Comparison of ENCODE assay signal across 27 cellular contexts in the genomic region with DNA sequence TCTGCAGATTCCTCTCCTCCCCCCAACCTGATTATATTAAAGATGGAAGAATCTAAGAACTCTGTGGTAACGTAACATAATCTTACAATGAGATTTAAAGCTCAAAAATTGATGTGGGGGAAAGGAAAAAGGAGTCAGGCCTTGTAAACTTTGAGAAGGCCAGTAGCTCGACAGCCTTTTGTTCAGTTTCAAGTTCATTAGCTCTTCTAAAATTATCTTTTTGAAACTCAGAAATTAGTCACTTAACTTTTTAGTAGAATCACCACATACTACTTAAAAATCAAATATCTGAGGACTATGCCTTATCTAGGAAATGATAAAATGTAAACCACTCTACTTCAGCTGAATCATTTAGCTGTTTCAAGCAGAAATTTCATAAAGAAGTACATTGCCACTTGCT.
DNase-seq lines count a peak whose midpoint lies in the region; ATAC-seq and TF ChIP-seq lines count a peak whose summit lies in the region.
"Had no signal": no experiment of that assay in that cellular context is flagged by ENCODE, and none has a peak within 500 bp of the region (broad histone marks: within the 10 kb centered on the region; RNA-seq: fewer than 3 reads in every experiment).

No MANE protein-coding gene starts in this region.

- H3K36me3 ChIP-seq in OCI-LY3 (replicated peaks; ENCODE audit: low read depth, low read length), result peaks cover 14% of the 10 kb centered on the region
- H3K36me3 ChIP-seq: BE2C, MG63, SJSA1 had no signal

- no peak for TF ChIP-seq CTCF in GM12865 (IDR thresholded peaks at IDR 0.05; ENCODE audit: insufficient read depth, low read depth, low read length, missing control alignments)
- TF ChIP-seq CTCF in OCI-LY3 (IDR thresholded peaks at IDR 0.05; ENCODE audit: low read depth, low read length), result no peak

- no peaks in the 10 kb centered on the region for H3K79me2 ChIP-seq in OCI-LY3 (ENCODE audit: low read length)

- 0 out of 2 replicates have a peak, but pooled peaks cover 4% of the 10 kb centered on the region for H3K9me3 ChIP-seq in OCI-LY3 (ENCODE audit: insufficient read depth, low read length)
- H3K9me3 ChIP-seq: BE2C, MG63, SJSA1 had no signal

- peak overlapping the region; percentile 25; the same call in 1 of the 2 replicates for H3K9ac ChIP-seq in OCI-LY3 (ENCODE audit: low read length)

- H3K4me1 ChIP-seq in OCI-LY3 (ENCODE audit: low read length), result peaks cover 35% of the 10 kb centered on the region
- H3K4me1 ChIP-seq: BE2C, SJSA1 had no signal

- DNase-seq in GM12865 (ENCODE audit: low read depth), result peak; percentile 25
- DNase-seq in GM03348 (ENCODE audit: low spot score), result no peak
- DNase-seq in posterior vena cava (ENCODE audit: low spot score), result no peak
- DNase-seq in NCI-H2227 treated with DMSO at 0.1 percent for 48 hours (lab: John Stamatoyannopoulos, UW), result no peak
- DNase-seq: ACHN; BE2C; Calu3; CD8-positive, alpha-beta memory T cell; DMS79 treated with DMSO at 0.1 percent for 48 hours; GF-D8; IMR-90; KG1; MG63; NCI-H1417; NCI-H1694 treated with DMSO at 0.1 percent for 48 hours; NCI-H2081; NCI-H226; NCI-H510A; NCI-H69; PC-9 had no signal

- H4K20me1 ChIP-seq in OCI-LY3 (ENCODE audit: insufficient read depth, low read length), result no peaks in the 10 kb centered on the region

- peak; percentile 53 for ATAC-seq in GM21390 (IDR thresholded peaks at IDR 0.05; ENCODE audit: unreplicated experiment)
- peak; percentile 52 for ATAC-seq in HG02870 (IDR thresholded peaks at IDR 0.05; ENCODE audit: unreplicated experiment)
- ATAC-seq in HG02623 (IDR thresholded peaks at IDR 0.05; ENCODE audit: unreplicated experiment), result no peak
- ATAC-seq: Right ventricle myocardium inferior had no signal

- peak overlapping the region; percentile 86 for H3K27ac ChIP-seq in OCI-LY3 (ENCODE audit: low read length)
- H3K27ac ChIP-seq: 22Rv1, PC-9, SJSA1 had no signal

- no peak overlapping the region for H3K4me3 ChIP-seq in GM12865 (ENCODE audit: low read depth, low read length)
- H3K4me3 ChIP-seq in OCI-LY3 (ENCODE audit: low read length), result peak overlapping the region; percentile 28; the same call in 1 of the 2 replicates
- H3K4me3 ChIP-seq: MG63, PC-9, SJSA1 had no signal

- no peaks in the 10 kb centered on the region for H3K27me3 ChIP-seq in OCI-LY3 (ENCODE audit: low read depth, low read length)
- H3K27me3 ChIP-seq: BE2C, MG63, SJSA1 had no signal

- intact Hi-C loops in posterior vena cava (cut with DNase I), result no loop called here

- H3K4me2 ChIP-seq in OCI-LY3 (ENCODE audit: low read length), result peak overlapping the region; percentile 53
- H3K4me2 ChIP-seq: PC-9 had no signal

- peak overlapping the region; percentile 23; the same call in 1 of the 2 replicates for H2AFZ ChIP-seq in OCI-LY3 (ENCODE audit: low read depth, low read length)
- H2AFZ ChIP-seq: PC-9 had no signal
